15 cellular contexts compared by ENCODE assay signal in the genomic region with DNA sequence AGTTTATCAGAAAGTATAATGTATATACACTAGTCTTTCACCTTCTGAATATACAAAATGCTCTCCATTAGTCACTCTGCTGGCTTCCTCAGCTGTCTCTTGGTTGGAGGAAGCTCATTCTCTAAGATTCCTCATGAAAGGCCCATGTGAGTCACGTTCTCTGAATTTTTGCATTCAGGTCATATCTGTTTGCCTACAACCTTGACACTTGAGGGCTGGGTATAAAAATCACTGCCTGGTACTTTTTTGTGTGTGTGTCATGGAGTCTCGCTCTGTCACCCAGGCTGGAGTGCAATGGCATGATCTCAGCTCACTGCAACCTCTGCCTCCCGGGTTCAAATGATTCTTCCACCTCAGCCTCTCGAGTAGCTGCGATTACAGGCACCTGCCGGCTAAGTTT. TPM values are rescaled to one million over a fixed set of nuclear protein-coding genes. Genes with fewer than 3 reads are reported as not detected.
DNase-seq lines count a peak whose midpoint lies in the region; ATAC-seq and TF ChIP-seq lines count a peak whose summit lies in the region.
"Had no signal": no experiment of that assay in that cellular context is flagged by ENCODE, and none has a peak within 500 bp of the region (broad histone marks: within the 10 kb centered on the region; RNA-seq: fewer than 3 reads in every experiment).

No MANE protein-coding gene starts in this region.

- TF ChIP-seq CTCF in CD4-positive, alpha-beta T cell (IDR thresholded peaks at IDR 0.05), result no peak
- TF ChIP-seq CTCF in osteocyte (IDR thresholded peaks at IDR 0.05), result no peak

- no peaks in the 10 kb centered on the region for H3K27me3 ChIP-seq in CD4-positive, alpha-beta T cell (ENCODE audit: control insufficient read depth, insufficient read depth, low read length)
- H3K27me3 ChIP-seq in HAP-1 (ENCODE audit: low read depth), result no peaks in the 10 kb centered on the region

- CTCF ChIA-PET in CD4-positive, alpha-beta T cell (lab: Charles Lee), result no interaction called here

- ATAC-seq in CD4-positive, alpha-beta T cell (ENCODE audit: poor library complexity), result no peak
- ATAC-seq in activated T-helper 17 cell treated with anti-CD3 and anti-CD28 coated beads, Interleukin-2, amount 50 U/mL, for 72 hours (replicated peaks), result peak; percentile 18
- ATAC-seq in HG03457 (IDR thresholded peaks at IDR 0.05; ENCODE audit: unreplicated experiment), result no peak

- peaks cover 21% of the 10 kb centered on the region for H3K4me1 Mint-ChIP-seq in CD4-positive, alpha-beta T cell (ENCODE audit: low read depth)
- H3K4me1 Mint-ChIP-seq in activated T-helper 17 cell treated with anti-CD3 and anti-CD28 coated beads, Interleukin-2, amount 50 U/mL, for 72 hours, result peaks cover 7% of the 10 kb centered on the region
- peaks cover 12% of the 10 kb centered on the region for H3K4me1 Mint-ChIP-seq in osteocyte (ENCODE audit: unreplicated experiment)

- H3K9me3 Mint-ChIP-seq in CD4-positive, alpha-beta T cell, result peaks cover 4% of the 10 kb centered on the region
- H3K9me3 Mint-ChIP-seq in activated T-helper 17 cell treated with anti-CD3 and anti-CD28 coated beads, Interleukin-2, amount 50 U/mL, for 72 hours, result peaks cover 3% of the 10 kb centered on the region
- H3K9me3 Mint-ChIP-seq in osteocyte (ENCODE audit: unreplicated experiment), result peaks cover 21% of the 10 kb centered on the region

- no peak for DNase-seq in CD4-positive, alpha-beta T cell
- peak; percentile 53 for DNase-seq in ELR (ENCODE audit: low read depth)
- peak; percentile 13 for DNase-seq in osteocyte (ENCODE audit: extremely low spot score, unreplicated experiment)
- no peak for DNase-seq in HAP-1 (ENCODE audit: low spot score in 2 of 2)
- DNase-seq in activated gamma-delta T cell (lab: John Stamatoyannopoulos, UW), result no peak
- DNase-seq: C1 segment of cervical spinal cord; CD4-positive, alpha-beta memory T cell; COR-L47; DMS153; DND-41; GM23248; KBM-7 had no signal

- in situ Hi-C loops in HAP-1 (cut with MboI; ENCODE audit: low sequenced_read_pairs), result no loop called here

- no peaks in the 10 kb centered on the region for H3K36me3 ChIP-seq in HAP-1 (replicated peaks)

- intact Hi-C loops in CD4-positive, alpha-beta T cell (cut with DNase I, micrococcal nuclease), result loop anchor here (10.0 kb wide), 3 partner anchors 439 to 1361 kb away; partner anchors contain the start of genes COG2 (in 1 of the 2), EGLN1 (in 1 of the 2), TAF5L (in 1 of the 2) and URB2 (in 1 of the 2)

- H3K36me3 Mint-ChIP-seq in CD4-positive, alpha-beta T cell (ENCODE audit: low read depth), result peaks cover 5% of the 10 kb centered on the region
- H3K36me3 Mint-ChIP-seq in activated T-helper 17 cell treated with anti-CD3 and anti-CD28 coated beads, Interleukin-2, amount 50 U/mL, for 72 hours (ENCODE audit: low read depth), result peaks cover 11% of the 10 kb centered on the region
- peaks cover 3% of the 10 kb centered on the region for H3K36me3 Mint-ChIP-seq in osteocyte (ENCODE audit: unreplicated experiment)

- peaks cover 10% of the 10 kb centered on the region for H3K4me1 ChIP-seq in HAP-1

- H3K27ac Mint-ChIP-seq in CD4-positive, alpha-beta T cell, result no peak overlapping the region
- no peak overlapping the region for H3K27ac Mint-ChIP-seq in activated T-helper 17 cell treated with anti-CD3 and anti-CD28 coated beads, Interleukin-2, amount 50 U/mL, for 72 hours
- H3K27ac Mint-ChIP-seq in osteocyte (ENCODE audit: unreplicated experiment), result no peak overlapping the region
- H3K27ac Mint-ChIP-seq: B cell; CD4-positive, alpha-beta memory T cell had no signal

- no peaks in the 10 kb centered on the region for H3K27me3 Mint-ChIP-seq in CD4-positive, alpha-beta T cell
- H3K27me3 Mint-ChIP-seq in activated T-helper 17 cell treated with anti-CD3 and anti-CD28 coated beads, Interleukin-2, amount 50 U/mL, for 72 hours, result peaks cover 4% of the 10 kb centered on the region
- H3K27me3 Mint-ChIP-seq in osteocyte (ENCODE audit: unreplicated experiment), result peaks cover 5% of the 10 kb centered on the region
- H3K27me3 Mint-ChIP-seq: B cell; CD4-positive, alpha-beta memory T cell had no signal

- H3K9me3 ChIP-seq in CD4-positive, alpha-beta T cell (ENCODE audit: control insufficient read depth, low read length), result no peaks in the 10 kb centered on the region
- no peaks in the 10 kb centered on the region for H3K9me3 ChIP-seq in HAP-1

- POLR2A ChIA-PET in CD4-positive, alpha-beta T cell (lab: Charles Lee), result no interaction called here

- H3K4me3 Mint-ChIP-seq in CD4-positive, alpha-beta T cell, result peak overlapping the region; percentile 13
- no peak overlapping the region for H3K4me3 Mint-ChIP-seq in activated T-helper 17 cell treated with anti-CD3 and anti-CD28 coated beads, Interleukin-2, amount 50 U/mL, for 72 hours
- H3K4me3 Mint-ChIP-seq in osteocyte (ENCODE audit: unreplicated experiment), result no peak overlapping the region
- H3K4me3 Mint-ChIP-seq: B cell had no signal

- no peak overlapping the region for H3K27ac ChIP-seq in CD4-positive, alpha-beta T cell (ENCODE audit: low read depth, low read length)
- H3K27ac ChIP-seq: GM23248 had no signal

- no peak overlapping the region for H3K4me3 ChIP-seq in HAP-1
- H3K4me3 ChIP-seq: GM23248 had no signal

RNA-seq across cellular contexts. Expression of gene GALNT2, which starts 2.8 kb away (rescaled TPM):
- 10 to 100 TPM; 11.0 to 11.4 TPM for total RNA-seq in CD4-positive, alpha-beta T cell
- 10 to 100 TPM; 49.7 to 53.6 TPM for total RNA-seq in activated T-helper 17 cell treated with anti-CD3 and anti-CD28 coated beads, Interleukin-2, amount 50 U/mL, for 72 hours
- total RNA-seq in osteocyte, result 149 TPM in 2 replicates

Comparison
In these comparisons a context has a peak if more than half of its experiments do, and no peak if none do; other contexts are left out.
1. DNase-seq: peak in ELR (single experiment) and osteocyte (single experiment); none in CD4-positive, alpha-beta T cell (0 of 10), HAP-1 (0 of 2) and activated gamma-delta T cell (single experiment).
2. RNA of gene GALNT2, which starts 2.8 kb away (total RNA-seq): 149 TPM in osteocyte and 49.7 to 53.6 TPM in activated T-helper 17 cell treated with anti-CD3 and anti-CD28 coated beads, Interleukin-2, amount 50 U/mL, for 72 hours; 11.0 to 11.4 TPM in CD4-positive, alpha-beta T cell; every median in the first group is over 4 times any median in the second.